Comparison of ENCODE assay signal across 11 cellular contexts in the genomic region with DNA sequence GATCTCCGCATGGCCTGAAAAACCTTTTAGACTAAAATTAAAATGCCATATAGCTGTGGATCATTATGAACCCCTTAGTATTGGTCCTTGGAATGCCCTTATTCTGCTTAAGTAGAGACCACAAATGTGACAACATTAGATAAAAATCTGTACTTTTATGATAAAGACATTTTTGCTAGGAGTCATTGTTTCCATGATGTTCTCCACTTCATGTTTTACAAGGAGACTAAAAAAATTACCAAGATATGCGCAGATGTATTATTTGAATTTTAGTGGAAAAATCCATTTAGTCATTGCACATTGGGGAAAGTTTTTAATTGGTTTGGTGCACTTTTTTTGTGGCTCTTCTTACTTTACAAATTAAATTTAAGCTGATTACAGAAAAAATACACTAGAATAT. TPM values are rescaled to one million over a fixed set of nuclear protein-coding genes. Genes with fewer than 3 reads are reported as not detected.
A peak's percentile ranks its signal among the peaks of the same experiment; 100 is the strongest.
DNase-seq lines count a peak whose midpoint lies in the region; ATAC-seq and TF ChIP-seq lines count a peak whose summit lies in the region.
"Had no signal": no experiment of that assay in that cellular context is flagged by ENCODE, and none has a peak within 500 bp of the region (broad histone marks: within the 10 kb centered on the region; RNA-seq: fewer than 3 reads in every experiment).

No MANE protein-coding gene starts in this region.

- no peak for ATAC-seq in stimulated activated naive CD8-positive, alpha-beta T cell treated with anti-CD3 and anti-CD28 coated beads, Interleukin-15, Interleukin-2, amounts not matched to agents 100 U/mL and 50 U/mL, for 24 hours
- no peak for ATAC-seq in WTC11
- ATAC-seq in GM18868 (IDR thresholded peaks at IDR 0.05; ENCODE audit: unreplicated experiment) = no peak

- POLR2A ChIA-PET in WTC11 (lab: Charles Lee) = no interaction called here

- no peaks in the 10 kb centered on the region for H3K9me3 Mint-ChIP-seq in stimulated activated naive CD8-positive, alpha-beta T cell treated with anti-CD3 and anti-CD28 coated beads, Interleukin-15, Interleukin-2, amounts not matched to agents 100 ng/mL and 50 ng/mL, for 24 hours
- H3K9me3 Mint-ChIP-seq in WTC11 = no peaks in the 10 kb centered on the region
- peaks cover 3% of the 10 kb centered on the region for H3K9me3 Mint-ChIP-seq in glutamatergic neuron (ENCODE audit: unreplicated experiment)
- peaks cover 3% of the 10 kb centered on the region for H3K9me3 Mint-ChIP-seq in type B pancreatic cell

- H3K36me3 Mint-ChIP-seq in stimulated activated naive CD8-positive, alpha-beta T cell treated with anti-CD3 and anti-CD28 coated beads, Interleukin-15, Interleukin-2, amounts not matched to agents 100 ng/mL and 50 ng/mL, for 24 hours (ENCODE audit: low read depth) = peaks cover 30% of the 10 kb centered on the region
- peaks cover 12% of the 10 kb centered on the region for H3K36me3 Mint-ChIP-seq in WTC11
- no peaks in the 10 kb centered on the region for H3K36me3 Mint-ChIP-seq in glutamatergic neuron (ENCODE audit: unreplicated experiment)
- peaks cover 8% of the 10 kb centered on the region for H3K36me3 Mint-ChIP-seq in type B pancreatic cell

- TF ChIP-seq CTCF in WTC11 (IDR thresholded peaks at IDR 0.05) = no peak
- no peak for TF ChIP-seq CTCF in glutamatergic neuron (IDR thresholded peaks at IDR 0.05; ENCODE audit: partially characterized antibody, unreplicated experiment)
- no peak for TF ChIP-seq CTCF in type B pancreatic cell (conservative IDR thresholded peaks at IDR 0.05)

- peak overlapping the region; percentile 96 for H3K4me3 Mint-ChIP-seq in stimulated activated naive CD8-positive, alpha-beta T cell treated with anti-CD3 and anti-CD28 coated beads, Interleukin-15, Interleukin-2, amounts not matched to agents 100 ng/mL and 50 ng/mL, for 24 hours
- H3K4me3 Mint-ChIP-seq in WTC11 = peak overlapping the region; percentile 94
- H3K4me3 Mint-ChIP-seq in glutamatergic neuron (ENCODE audit: unreplicated experiment) = peak overlapping the region; percentile 97
- H3K4me3 Mint-ChIP-seq in type B pancreatic cell = peak overlapping the region; percentile 88

- CTCF ChIA-PET in WTC11 (lab: Charles Lee) = no interaction called here

- no peak for DNase-seq in stimulated activated naive CD8-positive, alpha-beta T cell treated with anti-CD3 and anti-CD28 coated beads, Interleukin-15, Interleukin-2, amounts not matched to agents 100 U/mL and 50 U/mL, for 24 hours
- DNase-seq in WTC11 (ENCODE audit: low spot score) = no peak
- no peak for DNase-seq in glutamatergic neuron
- no peak for DNase-seq in type B pancreatic cell (ENCODE audit: extremely low spot score, unreplicated experiment)
- DNase-seq in middle frontal gyrus (ENCODE audit: extremely low spot score, low spot score) = no peak
- no peak for DNase-seq in SHP77 (lab: John Stamatoyannopoulos, UW)
- DNase-seq: activated CD4-positive, alpha-beta T cell treated with anti-CD3 and anti-CD28 coated beads for 48 hours; NCI-H1105 treated with DMSO at 0.1 percent for 48 hours; stimulated activated CD4-positive, alpha-beta T cell treated with anti-CD3 and anti-CD28 coated beads, Interleukin-4, amount 100 ng/mL, for 4 hours had no signal

- H3K4me1 Mint-ChIP-seq in stimulated activated naive CD8-positive, alpha-beta T cell treated with anti-CD3 and anti-CD28 coated beads, Interleukin-15, Interleukin-2, amounts not matched to agents 100 ng/mL and 50 ng/mL, for 24 hours (ENCODE audit: low read depth) = peaks cover 16% of the 10 kb centered on the region
- peaks cover 21% of the 10 kb centered on the region for H3K4me1 Mint-ChIP-seq in WTC11
- peaks cover 3% of the 10 kb centered on the region for H3K4me1 Mint-ChIP-seq in glutamatergic neuron (ENCODE audit: low read depth, unreplicated experiment)
- no peaks in the 10 kb centered on the region for H3K4me1 Mint-ChIP-seq in type B pancreatic cell (ENCODE audit: unreplicated experiment)

- H3K27me3 Mint-ChIP-seq in stimulated activated naive CD8-positive, alpha-beta T cell treated with anti-CD3 and anti-CD28 coated beads, Interleukin-15, Interleukin-2, amounts not matched to agents 100 ng/mL and 50 ng/mL, for 24 hours = no peaks in the 10 kb centered on the region
- H3K27me3 Mint-ChIP-seq in WTC11 (ENCODE audit: low read depth) (no peaks in the 10 kb centered on the region), glutamatergic neuron (ENCODE audit: unreplicated experiment) (peaks cover 2% of the 10 kb centered on the region), type B pancreatic cell (no peaks in the 10 kb centered on the region)

- H3K27ac Mint-ChIP-seq in stimulated activated naive CD8-positive, alpha-beta T cell treated with anti-CD3 and anti-CD28 coated beads, Interleukin-15, Interleukin-2, amounts not matched to agents 100 ng/mL and 50 ng/mL, for 24 hours = peak overlapping the region; percentile 99
- H3K27ac Mint-ChIP-seq in WTC11 = peak overlapping the region; percentile 88; the same call in 1 of the 2 replicates
- H3K27ac Mint-ChIP-seq in glutamatergic neuron (ENCODE audit: unreplicated experiment) = peak overlapping the region; percentile 96
- H3K27ac Mint-ChIP-seq in type B pancreatic cell = peak overlapping the region; percentile 92

TF ChIP-seq in WTC11, 78 proteins besides CTCF, POLR2A, EP300 and RAD21:
- TF ChIP-seq ZNF396 (CRISPR knock-in tag; IDR thresholded peaks at IDR 0.05; ENCODE audit: borderline replicate concordance) = no peak
- TF ChIP-seq, protein P1, sequence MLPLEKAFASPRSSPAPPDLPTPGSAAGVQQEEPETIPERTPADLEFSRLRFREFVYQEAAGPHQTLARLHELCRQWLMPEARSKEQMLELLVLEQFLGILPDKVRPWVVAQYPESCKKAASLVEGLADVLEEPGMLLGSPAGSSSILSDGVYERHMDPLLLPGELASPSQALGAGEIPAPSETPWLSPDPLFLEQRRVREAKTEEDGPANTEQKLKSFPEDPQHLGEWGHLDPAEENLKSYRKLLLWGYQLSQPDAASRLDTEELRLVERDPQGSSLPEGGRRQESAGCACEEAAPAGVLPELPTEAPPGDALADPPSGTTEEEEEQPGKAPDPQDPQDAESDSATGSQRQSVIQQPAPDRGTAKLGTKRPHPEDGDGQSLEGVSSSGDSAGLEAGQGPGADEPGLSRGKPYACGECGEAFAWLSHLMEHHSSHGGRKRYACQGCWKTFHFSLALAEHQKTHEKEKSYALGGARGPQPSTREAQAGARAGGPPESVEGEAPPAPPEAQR (CRISPR knock-in tag; IDR thresholded peaks at IDR 0.05) = no peak
- TF ChIP-seq, protein P2, sequence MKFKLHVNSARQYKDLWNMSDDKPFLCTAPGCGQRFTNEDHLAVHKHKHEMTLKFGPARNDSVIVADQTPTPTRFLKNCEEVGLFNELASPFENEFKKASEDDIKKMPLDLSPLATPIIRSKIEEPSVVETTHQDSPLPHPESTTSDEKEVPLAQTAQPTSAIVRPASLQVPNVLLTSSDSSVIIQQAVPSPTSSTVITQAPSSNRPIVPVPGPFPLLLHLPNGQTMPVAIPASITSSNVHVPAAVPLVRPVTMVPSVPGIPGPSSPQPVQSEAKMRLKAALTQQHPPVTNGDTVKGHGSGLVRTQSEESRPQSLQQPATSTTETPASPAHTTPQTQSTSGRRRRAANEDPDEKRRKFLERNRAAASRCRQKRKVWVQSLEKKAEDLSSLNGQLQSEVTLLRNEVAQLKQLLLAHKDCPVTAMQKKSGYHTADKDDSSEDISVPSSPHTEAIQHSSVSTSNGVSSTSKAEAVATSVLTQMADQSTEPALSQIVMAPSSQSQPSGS (CRISPR knock-in tag; IDR thresholded peaks at IDR 0.05; ENCODE audit: borderline replicate concordance, low read depth) = no peak
- TF ChIP-seq, protein P3, sequence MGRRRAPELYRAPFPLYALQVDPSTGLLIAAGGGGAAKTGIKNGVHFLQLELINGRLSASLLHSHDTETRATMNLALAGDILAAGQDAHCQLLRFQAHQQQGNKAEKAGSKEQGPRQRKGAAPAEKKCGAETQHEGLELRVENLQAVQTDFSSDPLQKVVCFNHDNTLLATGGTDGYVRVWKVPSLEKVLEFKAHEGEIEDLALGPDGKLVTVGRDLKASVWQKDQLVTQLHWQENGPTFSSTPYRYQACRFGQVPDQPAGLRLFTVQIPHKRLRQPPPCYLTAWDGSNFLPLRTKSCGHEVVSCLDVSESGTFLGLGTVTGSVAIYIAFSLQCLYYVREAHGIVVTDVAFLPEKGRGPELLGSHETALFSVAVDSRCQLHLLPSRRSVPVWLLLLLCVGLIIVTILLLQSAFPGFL (CRISPR knock-in tag; IDR thresholded peaks at IDR 0.05; ENCODE audit: borderline replicate concordance) = no peak
- TF ChIP-seq, protein P4, sequence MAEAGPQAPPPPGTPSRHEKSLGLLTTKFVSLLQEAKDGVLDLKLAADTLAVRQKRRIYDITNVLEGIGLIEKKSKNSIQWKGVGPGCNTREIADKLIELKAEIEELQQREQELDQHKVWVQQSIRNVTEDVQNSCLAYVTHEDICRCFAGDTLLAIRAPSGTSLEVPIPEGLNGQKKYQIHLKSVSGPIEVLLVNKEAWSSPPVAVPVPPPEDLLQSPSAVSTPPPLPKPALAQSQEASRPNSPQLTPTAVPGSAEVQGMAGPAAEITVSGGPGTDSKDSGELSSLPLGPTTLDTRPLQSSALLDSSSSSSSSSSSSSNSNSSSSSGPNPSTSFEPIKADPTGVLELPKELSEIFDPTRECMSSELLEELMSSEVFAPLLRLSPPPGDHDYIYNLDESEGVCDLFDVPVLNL (CRISPR knock-in tag; IDR thresholded peaks at IDR 0.05; ENCODE audit: borderline replicate concordance, low read depth) = no peak
- no peak for TF ChIP-seq IRF2 (CRISPR knock-in tag; IDR thresholded peaks at IDR 0.05; ENCODE audit: borderline replicate concordance, low read depth)
- no peak for TF ChIP-seq FOXK1 (CRISPR knock-in tag; IDR thresholded peaks at IDR 0.05)
- TF ChIP-seq ZNF416 (CRISPR knock-in tag; IDR thresholded peaks at IDR 0.05) = no peak
- no peak for TF ChIP-seq ZNF263 (CRISPR knock-in tag; IDR thresholded peaks at IDR 0.05; ENCODE audit: low read depth)
- no peak for TF ChIP-seq NR3C1 (CRISPR knock-in tag; conservative IDR thresholded peaks at IDR 0.05; ENCODE audit: low read depth)
TF ChIP-seq in WTC11: peak in this region for 0.

RNA-seq across cellular contexts. Expression of a gene that starts 1.8 kb away (rescaled TPM):
- total RNA-seq in WTC11 (2021) = 40.2 to 44.1 TPM (median 42.8 TPM) in 3 replicates
- 65.7 TPM for total RNA-seq in glutamatergic neuron (ENCODE audit: unreplicated experiment)
- total RNA-seq in type B pancreatic cell (ENCODE audit: low replicate concordance) = 30.7 and 72.7 TPM in 2 replicates
